In the genomic region with DNA sequence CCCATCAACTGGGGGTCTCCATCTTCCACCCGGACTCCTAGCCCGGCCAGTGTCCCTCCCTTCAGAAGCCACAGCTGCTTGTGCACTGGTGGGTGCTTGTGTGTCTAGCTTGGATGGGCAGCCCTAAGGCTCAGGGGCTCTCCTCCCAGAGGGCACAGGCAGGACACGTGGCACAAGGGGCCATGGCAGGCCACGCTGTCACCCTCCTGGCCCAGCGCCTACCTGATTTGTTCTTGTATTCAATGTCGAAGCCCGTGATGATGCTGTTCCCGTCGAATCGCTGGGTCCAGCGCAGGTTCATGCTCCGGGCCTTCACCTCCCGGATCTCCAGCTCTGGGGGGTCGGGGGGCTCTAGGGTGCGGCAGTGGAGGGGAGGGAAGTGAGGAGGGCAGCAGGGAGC, we compare ENCODE assay signal across 29 cellular contexts.
"Had no signal": no experiment of that assay in that cellular context is flagged by ENCODE, and none has a peak within 500 bp of the region (broad histone marks: within the 10 kb centered on the region; RNA-seq: fewer than 3 reads in every experiment).

No MANE protein-coding gene starts in this region.

- ATAC-seq: naive thymus-derived CD4-positive, alpha-beta T cell; natural killer cell; psoas muscle; right cardiac atrium; right lobe of liver; stimulated activated effector memory CD8-positive, alpha-beta T cell treated with anti-CD3 and anti-CD28 coated beads, Interleukin-12 subunit alpha, Interleukin-12 subunit beta, amount 100 ng/mL, for 72 hours; stimulated activated naive B cell treated with anti-CD40 and anti-IgM and Interleukin-4, amounts not matched to agents 10 μg/mL and 1 μg/mL and 100 μg/mL, for 72 hours; upper lobe of right lung had no signal

- H2AFZ ChIP-seq: neural progenitor cell, parathyroid adenoma had no signal

- H3K27ac ChIP-seq: neural progenitor cell, neutrophil, ovary, parathyroid adenoma, psoas muscle, right lobe of liver, skin epidermis, stomach, testis, tibial artery, transverse colon, upper lobe of right lung, uterus had no signal

- H3K4me3 Mint-ChIP-seq: naive thymus-derived CD4-positive, alpha-beta T cell; natural killer cell; nephron; neural progenitor cell; stimulated activated effector memory CD8-positive, alpha-beta T cell treated with anti-CD3 and anti-CD28 coated beads, Interleukin-12 subunit alpha, Interleukin-12 subunit beta, amount 100 ng/mL, for 72 hours; stimulated activated naive B cell treated with anti-CD40 and anti-IgM and Interleukin-4, amounts not matched to agents 10 μg/mL and 1 μg/mL and 100 μg/mL, for 72 hours; stimulated activated naive CD8-positive, alpha-beta T cell treated with anti-CD3 and anti-CD28 coated beads, Interleukin-15, Interleukin-2, amounts not matched to agents 100 ng/mL and 50 ng/mL, for 24 hours; type B pancreatic cell had no signal

- H3K27me3 ChIP-seq: neural progenitor cell, neutrophil, ovary, right lobe of liver, testis, transverse colon, upper lobe of right lung, uterus had no signal

- H3K4me2 ChIP-seq: neural progenitor cell, smooth muscle cell had no signal

- H3K36me3 ChIP-seq: neural progenitor cell, neutrophil, ovary, right lobe of liver, stomach, tibial artery, transverse colon, upper lobe of right lung, uterus had no signal

- H3K4me1 ChIP-seq: parathyroid adenoma, psoas muscle, right lobe of liver, stomach, testis, tibial artery, upper lobe of right lung, uterus had no signal

- H3K9me3 ChIP-seq: neutrophil, ovary, psoas muscle, right lobe of liver, stomach, testis, tibial artery, transverse colon, upper lobe of right lung, uterus had no signal

- H3K9ac ChIP-seq: neural progenitor cell, parathyroid adenoma had no signal

- H3K9me3 Mint-ChIP-seq: natural killer cell; nephron; neural progenitor cell; stimulated activated effector memory CD8-positive, alpha-beta T cell treated with anti-CD3 and anti-CD28 coated beads, Interleukin-12 subunit alpha, Interleukin-12 subunit beta, amount 100 ng/mL, for 72 hours; stimulated activated naive B cell treated with anti-CD40 and anti-IgM and Interleukin-4, amounts not matched to agents 10 μg/mL and 1 μg/mL and 100 μg/mL, for 72 hours; stimulated activated naive CD8-positive, alpha-beta T cell treated with anti-CD3 and anti-CD28 coated beads, Interleukin-15, Interleukin-2, amounts not matched to agents 100 ng/mL and 50 ng/mL, for 24 hours; type B pancreatic cell had no signal

- DNase-seq: naive thymus-derived CD4-positive, alpha-beta T cell; natural killer cell; nucleus accumbens; ovary; psoas muscle; right cardiac atrium; right lobe of liver; stimulated activated CD4-positive, alpha-beta T cell treated with anti-CD3 and anti-CD28 coated beads, Interleukin-15, amount 100 ng/mL, for 24 hours; stimulated activated CD4-positive, alpha-beta T cell treated with anti-CD3 and anti-CD28 coated beads, Interleukin-2, amount 100 ng/mL, for 24 hours; stimulated activated CD4-positive, alpha-beta T cell treated with anti-CD3 and anti-CD28 coated beads, Interleukin-2, amount 100 ng/mL, for 48 hours; stimulated activated CD4-positive, alpha-beta T cell treated with anti-CD3 and anti-CD28 coated beads, Interleukin-4, amount 100 ng/mL, for 24 hours; stimulated activated naive B cell treated with anti-CD40 and anti-IgM and Interleukin-4, amounts not matched to agents 10 μg/mL and 1 μg/mL and 100 μg/mL, for 72 hours; stimulated activated naive CD4-positive, alpha-beta T cell treated with Interleukin-2 at 50 U/mL for 16 hours; stomach; testis; tibial artery; transverse colon; upper lobe of right lung; uterus had no signal

- H3K79me2 ChIP-seq: parathyroid adenoma had no signal

- H3K36me3 Mint-ChIP-seq: naive thymus-derived CD4-positive, alpha-beta T cell; natural killer cell; neural progenitor cell; stimulated activated effector memory CD8-positive, alpha-beta T cell treated with anti-CD3 and anti-CD28 coated beads, Interleukin-12 subunit alpha, Interleukin-12 subunit beta, amount 100 ng/mL, for 72 hours; type B pancreatic cell had no signal

- H3K4me1 Mint-ChIP-seq: natural killer cell; stimulated activated effector memory CD8-positive, alpha-beta T cell treated with anti-CD3 and anti-CD28 coated beads, Interleukin-12 subunit alpha, Interleukin-12 subunit beta, amount 100 ng/mL, for 72 hours; stimulated activated naive B cell treated with anti-CD40 and anti-IgM and Interleukin-4, amounts not matched to agents 10 μg/mL and 1 μg/mL and 100 μg/mL, for 72 hours had no signal

- H3K4me3 ChIP-seq: neural progenitor cell, ovary, psoas muscle, right lobe of liver, skin epidermis, smooth muscle cell, stomach, testis, tibial artery, transverse colon, upper lobe of right lung, uterus had no signal

- H3K27ac Mint-ChIP-seq: naive thymus-derived CD4-positive, alpha-beta T cell; natural killer cell; nephron; neural progenitor cell; progenitor cell of endocrine pancreas; stimulated activated effector memory CD8-positive, alpha-beta T cell treated with anti-CD3 and anti-CD28 coated beads, Interleukin-12 subunit alpha, Interleukin-12 subunit beta, amount 100 ng/mL, for 72 hours; stimulated activated naive B cell treated with anti-CD40 and anti-IgM and Interleukin-4, amounts not matched to agents 10 μg/mL and 1 μg/mL and 100 μg/mL, for 72 hours; stimulated activated naive CD8-positive, alpha-beta T cell treated with anti-CD3 and anti-CD28 coated beads, Interleukin-15, Interleukin-2, amounts not matched to agents 100 ng/mL and 50 ng/mL, for 24 hours; type B pancreatic cell had no signal

- H3K27me3 Mint-ChIP-seq: stimulated activated naive CD8-positive, alpha-beta T cell treated with anti-CD3 and anti-CD28 coated beads, Interleukin-15, Interleukin-2, amounts not matched to agents 100 ng/mL and 50 ng/mL, for 24 hours had no signal
